Comparison of ENCODE assay signal across 10 cellular contexts in genomic region chr1:169363046-169363756, GRCh38. TPM values are rescaled to one million over a fixed set of nuclear protein-coding genes. Genes with fewer than 3 reads are reported as not detected.
DNase-seq lines count a peak whose midpoint lies in the region; ATAC-seq and FAIRE-seq lines count a peak whose summit lies in the region.
"Had no signal": no experiment of that assay in that cellular context is flagged by ENCODE, and none has a peak within 500 bp of the region (broad histone marks: within the 10 kb centered on the region; RNA-seq: fewer than 3 reads in every experiment).

No MANE protein-coding gene starts in this region.

- H3K4me1 Mint-ChIP-seq in activated T-cell treated with anti-CD3 and anti-CD28 coated beads, Interleukin-2, amount 50 U/mL, for 72 hours (ENCODE audit: low read depth), result peaks cover 7% of the 10 kb centered on the region

- no peak for FAIRE-seq in GM19239 (lab: Jason Lieb, UNC)
- FAIRE-seq: A204.1 had no signal

- H3K36me3 Mint-ChIP-seq in activated T-cell treated with anti-CD3 and anti-CD28 coated beads, Interleukin-2, amount 50 U/mL, for 72 hours (ENCODE audit: insufficient read depth in 2 of 2), result peaks cover 0 to 4% of the 10 kb centered on the region in 2 donors

- no peaks in the 10 kb centered on the region for H3K27me3 Mint-ChIP-seq in activated T-cell treated with anti-CD3 and anti-CD28 coated beads, Interleukin-2, amount 50 U/mL, for 72 hours (ENCODE audit: low read depth)

- peaks cover 4% of the 10 kb centered on the region in 2 donors for H3K9me3 Mint-ChIP-seq in activated T-cell treated with anti-CD3 and anti-CD28 coated beads, Interleukin-2, amount 50 U/mL, for 72 hours

- peak overlapping the region; percentile 86 for H3K27ac Mint-ChIP-seq in activated T-cell treated with anti-CD3 and anti-CD28 coated beads, Interleukin-2, amount 50 U/mL, for 72 hours

- ATAC-seq in HG03060 (IDR thresholded peaks at IDR 0.05; ENCODE audit: low read depth, unreplicated experiment), result peak; percentile 46
- ATAC-seq in activated T-cell treated with anti-CD3 and anti-CD28 coated beads, Interleukin-2, amount 50 U/mL, for 72 hours (replicated peaks in 1 of 2), result peak; percentile 33 to 37
- ATAC-seq: left colon had no signal

- H3K4me3 Mint-ChIP-seq in activated T-cell treated with anti-CD3 and anti-CD28 coated beads, Interleukin-2, amount 50 U/mL, for 72 hours, result peak overlapping the region; percentile 36 to 64

- DNase-seq in NOMO-1 treated with DMSO at 0.1 percent for 48 hours (lab: John Stamatoyannopoulos, UW; ENCODE audit: unreplicated experiment), result peak; percentile 4
- DNase-seq in NOMO-1 treated with dmso at 0.1 percent for 144 hours (lab: John Stamatoyannopoulos, UW; ENCODE audit: unreplicated experiment), result no peak
- peak; percentile 35 to 46 for DNase-seq in activated T-cell treated with anti-CD3 and anti-CD28 coated beads, Interleukin-2, amount 50 U/mL, for 72 hours
- peak; percentile 83 for DNase-seq in renal cortical epithelial cell (ENCODE audit: low read depth)
- no peak for DNase-seq in effector CD8-positive, alpha-beta T cell (lab: John Stamatoyannopoulos, UW)
- DNase-seq in GM19239 (ENCODE audit: insufficient read length, low spot score), result no peak
- DNase-seq in retina, result no peak
- DNase-seq: left colon had no signal

RNA-seq across cellular contexts. Expression of gene NME7, which starts 4.4 kb away (rescaled TPM):
- 1 to 10 TPM; 6.2 TPM for total RNA-seq in activated T-cell treated with anti-CD3 and anti-CD28 coated beads, Interleukin-2, amount 50 U/mL, for 72 hours
- 41.7 and 70.7 TPM in 2 replicates for total RNA-seq in renal cortical epithelial cell

RNA-seq across cellular contexts. Expression of gene BLZF1, which starts 4.8 kb away (rescaled TPM):
- 1 to 10 TPM; 7.8 to 8.7 TPM for total RNA-seq in activated T-cell treated with anti-CD3 and anti-CD28 coated beads, Interleukin-2, amount 50 U/mL, for 72 hours
- total RNA-seq in renal cortical epithelial cell, result 58.3 and 68.6 TPM in 2 replicates

Comparison
In these comparisons a context has a peak if more than half of its experiments do, and no peak if none do; other contexts are left out.
1. DNase-seq: peak in NOMO-1 treated with DMSO at 0.1 percent for 48 hours (single experiment), activated T-cell treated with anti-CD3 and anti-CD28 coated beads, Interleukin-2, amount 50 U/mL, for 72 hours (2 of 2) and renal cortical epithelial cell (single experiment); none in NOMO-1 treated with dmso at 0.1 percent for 144 hours (single experiment), effector CD8-positive, alpha-beta T cell (single experiment), GM19239 (single experiment) and retina (single experiment).